Comparison of ENCODE assay signal across 8 cellular contexts in genomic region chr7:149716007-149716931, GRCh38. TPM values are rescaled to one million over a fixed set of nuclear protein-coding genes. Genes with fewer than 3 reads are reported as not detected.
DNase-seq lines count a peak whose midpoint lies in the region; ATAC-seq and TF ChIP-seq lines count a peak whose summit lies in the region.

No MANE protein-coding gene starts in this region.

- no peak for TF ChIP-seq CTCF in stomach (IDR thresholded peaks at IDR 0.05)

- TF ChIP-seq POLR2A in stomach (IDR thresholded peaks at IDR 0.05): no peak

- H3K27ac ChIP-seq in stomach: peak overlapping the region in 3 of 5 donors; percentile 4 to 86 (median 82)

- peak overlapping the region; percentile 87 for H3K4me3 Mint-ChIP-seq in T-helper 2 cell treated with Interferon-gamma antibody and Interleukin-4, amounts not matched to agents 5 μg/mL and 100 μg/mL, for 36 hours
- H3K4me3 Mint-ChIP-seq in activated CD8-positive, alpha-beta T cell treated with anti-CD3 and anti-CD28 coated beads, Interleukin-2, amount 10 ng/mL, durations not matched to agents 7 days and 5 days: peak overlapping the region; percentile 36

- peaks cover 8% of the 10 kb centered on the region for H3K9me3 Mint-ChIP-seq in T-helper 2 cell treated with Interferon-gamma antibody and Interleukin-4, amounts not matched to agents 5 μg/mL and 100 μg/mL, for 36 hours
- H3K9me3 Mint-ChIP-seq in activated CD8-positive, alpha-beta T cell treated with anti-CD3 and anti-CD28 coated beads, Interleukin-2, amount 10 ng/mL, durations not matched to agents 7 days and 5 days (ENCODE audit: insufficient read depth): peaks cover 8% of the 10 kb centered on the region

- no peaks in the 10 kb centered on the region for H3K27me3 ChIP-seq in stomach

- peak overlapping the region in 3 of 4 donors; percentile 71 to 82 (median 81) for H3K4me3 ChIP-seq in stomach

- no peaks in the 10 kb centered on the region for H3K27me3 Mint-ChIP-seq in T-helper 2 cell treated with Interferon-gamma antibody and Interleukin-4, amounts not matched to agents 5 μg/mL and 100 μg/mL, for 36 hours (ENCODE audit: low read depth)
- peaks cover 4% of the 10 kb centered on the region for H3K27me3 Mint-ChIP-seq in activated CD8-positive, alpha-beta T cell treated with anti-CD3 and anti-CD28 coated beads, Interleukin-2, amount 10 ng/mL, durations not matched to agents 7 days and 5 days (ENCODE audit: low read depth)

- 79 to 83% (median 80%) methylated on average over 10 to 11 of the region's 11 CpGs for WGBS in stomach, 5 donors

- H3K36me3 Mint-ChIP-seq in T-helper 2 cell treated with Interferon-gamma antibody and Interleukin-4, amounts not matched to agents 5 μg/mL and 100 μg/mL, for 36 hours (ENCODE audit: low read depth): no peaks in the 10 kb centered on the region
- no peaks in the 10 kb centered on the region for H3K36me3 Mint-ChIP-seq in activated CD8-positive, alpha-beta T cell treated with anti-CD3 and anti-CD28 coated beads, Interleukin-2, amount 10 ng/mL, durations not matched to agents 7 days and 5 days (ENCODE audit: low read depth)

- POLR2A ChIA-PET in activated CD8-positive, alpha-beta T cell treated with anti-CD3 and anti-CD28 coated beads, Interleukin-2, amount 10 ng/mL, durations not matched to agents 7 days and 5 days (lab: Charles Lee): no interaction called here

- no peak for TF ChIP-seq EP300 in stomach (IDR thresholded peaks at IDR 0.05)

- peaks cover 0 to 7% (median 3%) of the 10 kb centered on the region in 4 donors for H3K9me3 ChIP-seq in stomach

- H3K4me1 Mint-ChIP-seq in T-helper 2 cell treated with Interferon-gamma antibody and Interleukin-4, amounts not matched to agents 5 μg/mL and 100 μg/mL, for 36 hours (ENCODE audit: low read depth): peaks cover 8% of the 10 kb centered on the region
- peaks cover 17% of the 10 kb centered on the region for H3K4me1 Mint-ChIP-seq in activated CD8-positive, alpha-beta T cell treated with anti-CD3 and anti-CD28 coated beads, Interleukin-2, amount 10 ng/mL, durations not matched to agents 7 days and 5 days (ENCODE audit: low read depth)

- peaks cover 2 to 14% (median 10%) of the 10 kb centered on the region in 4 donors for H3K36me3 ChIP-seq in stomach

- ATAC-seq in activated CD8-positive, alpha-beta T cell treated with anti-CD3 and anti-CD28 coated beads, Interleukin-2, amount 10 ng/mL, durations not matched to agents 7 days and 5 days: no peak
- ATAC-seq in left ventricle myocardium superior (peak; percentile 40), GM18519 (IDR thresholded peaks at IDR 0.05; ENCODE audit: low FRiP score, unreplicated experiment) (no peak)

- H3K4me1 ChIP-seq in stomach: peaks cover 33 to 61% (median 43%) of the 10 kb centered on the region in 4 donors

- CTCF ChIA-PET in activated CD8-positive, alpha-beta T cell treated with anti-CD3 and anti-CD28 coated beads, Interleukin-2, amount 10 ng/mL, durations not matched to agents 7 days and 5 days (lab: Charles Lee): interaction anchor here (1.6 kb wide), 1 partner anchor 54 kb away, joined by 5 read pairs; no protein-coding TSS in a partner anchor

- intact Hi-C loops in left ventricle myocardium superior (cut with micrococcal nuclease) (no loop called here), stomach (cut with DNase I; ENCODE audit: low total_unique reads) (no loop called here)

- H3K27ac Mint-ChIP-seq in T-helper 2 cell treated with Interferon-gamma antibody and Interleukin-4, amounts not matched to agents 5 μg/mL and 100 μg/mL, for 36 hours: no peak overlapping the region
- no peak overlapping the region for H3K27ac Mint-ChIP-seq in activated CD8-positive, alpha-beta T cell treated with anti-CD3 and anti-CD28 coated beads, Interleukin-2, amount 10 ng/mL, durations not matched to agents 7 days and 5 days

- DNase-seq in T-helper 2 cell treated with Interferon-gamma antibody and Interleukin-4, amounts not matched to agents 5 μg/mL and 100 μg/mL, for 36 hours (ENCODE audit: low spot score): no peak
- DNase-seq in T-helper 2 cell: no peak
- no peak for DNase-seq in activated CD8-positive, alpha-beta T cell treated with anti-CD3 and anti-CD28 coated beads, Interleukin-2, amount 10 ng/mL, durations not matched to agents 7 days and 5 days
- DNase-seq in left ventricle myocardium superior: no peak
- DNase-seq in stomach: no peak
- no peak for DNase-seq in COLO829 (ENCODE audit: low spot score)
- DNase-seq in NCI-H1694 (lab: John Stamatoyannopoulos, UW): no peak

RNA-seq across cellular contexts. Expression of gene ZNF467, which starts 57.1 kb away (rescaled TPM):
- total RNA-seq in activated CD8-positive, alpha-beta T cell treated with anti-CD3 and anti-CD28 coated beads, Interleukin-2, amount 10 ng/mL, durations not matched to agents 7 days and 5 days: under 1 TPM; 0.08 to 0.11 TPM
- total RNA-seq in left ventricle myocardium superior (7.8 TPM), stomach (10 to 100 TPM in 2 of 5 donors, 1 to 10 TPM in 2, not detected in 1; 3.1 to 14.2 (median 9.9) TPM)
- polyA plus RNA-seq in stomach: 10 to 100 TPM in 2 of 3 donors, 1 to 10 TPM in 1; 9.4 to 16.4 (median 12.2) TPM
